In the genomic region with DNA sequence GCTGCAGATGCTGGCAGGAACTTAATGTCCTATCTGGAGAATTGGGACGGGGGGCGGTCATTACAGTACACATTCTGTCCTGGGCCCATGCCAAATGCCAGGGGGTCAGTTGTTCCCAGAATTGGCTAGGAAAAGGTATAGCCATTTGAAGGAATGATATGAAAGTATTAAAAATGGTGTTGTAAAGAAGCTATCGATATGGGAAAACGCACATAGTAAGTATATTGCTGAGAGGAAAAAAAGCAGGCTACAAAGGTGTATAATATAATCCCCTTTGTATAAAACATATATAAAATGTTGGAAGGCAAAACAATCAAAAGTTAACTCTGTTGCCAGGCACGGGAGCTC, we compare ENCODE assay signal across 8 cellular contexts. TPM values are rescaled to one million over a fixed set of nuclear protein-coding genes. Genes with fewer than 3 reads are reported as not detected.
A peak's percentile ranks its signal among the peaks of the same experiment; 100 is the strongest.
DNase-seq lines count a peak whose midpoint lies in the region; TF ChIP-seq lines count a peak whose summit lies in the region.

No MANE protein-coding gene starts in this region.

- peaks cover 4% of the 10 kb centered on the region for H3K9me3 Mint-ChIP-seq in T-helper 1 cell treated with Interleukin-12 subunit alpha and Interleukin-12 subunit beta and Interleukin-4 antibody, amounts not matched to agents 30 μg/mL and 1 μg/mL, for 36 hours
- H3K9me3 Mint-ChIP-seq in activated naive CD8-positive, alpha-beta T cell (ENCODE audit: low read depth), result no peaks in the 10 kb centered on the region

- peaks cover 43% of the 10 kb centered on the region for H3K4me1 Mint-ChIP-seq in T-helper 1 cell treated with Interleukin-12 subunit alpha and Interleukin-12 subunit beta and Interleukin-4 antibody, amounts not matched to agents 30 μg/mL and 1 μg/mL, for 36 hours (ENCODE audit: low read depth)
- H3K4me1 Mint-ChIP-seq in activated naive CD8-positive, alpha-beta T cell (ENCODE audit: low read depth), result peaks cover 36% of the 10 kb centered on the region

- H3K9me3 ChIP-seq in suprapubic skin, result no peaks in the 10 kb centered on the region

- no peaks in the 10 kb centered on the region for H3K27me3 Mint-ChIP-seq in T-helper 1 cell treated with Interleukin-12 subunit alpha and Interleukin-12 subunit beta and Interleukin-4 antibody, amounts not matched to agents 30 μg/mL and 1 μg/mL, for 36 hours (ENCODE audit: low read depth)
- no peaks in the 10 kb centered on the region for H3K27me3 Mint-ChIP-seq in activated naive CD8-positive, alpha-beta T cell

- DNase-seq in T-helper 1 cell (no peak), suprapubic skin (ENCODE audit: low spot score in 2 of 2) (no peak), middle frontal gyrus (ENCODE audit: extremely low spot score, low spot score) (no peak), DMS114 treated with DMSO at 0.1 percent for 48 hours (lab: John Stamatoyannopoulos, UW; ENCODE audit: unreplicated experiment) (no peak)
- no peak for DNase-seq in activated CD8-positive, alpha-beta memory T cell treated with anti-CD3 and anti-CD28 coated beads, Interleukin-2, amount 50 U/mL, for 4 hours

- TF ChIP-seq EP300 in suprapubic skin (IDR thresholded peaks at IDR 0.05), result no peak

- H3K27ac ChIP-seq in layer of hippocampus (ENCODE audit: low read depth, low read length) (peak overlapping the region; percentile 46), suprapubic skin (no peak overlapping the region)

- peak overlapping the region; percentile 72 for H3K27ac Mint-ChIP-seq in T-helper 1 cell treated with Interleukin-12 subunit alpha and Interleukin-12 subunit beta and Interleukin-4 antibody, amounts not matched to agents 30 μg/mL and 1 μg/mL, for 36 hours
- no peak overlapping the region for H3K27ac Mint-ChIP-seq in activated naive CD8-positive, alpha-beta T cell

- peaks cover 28% of the 10 kb centered on the region for H3K4me1 ChIP-seq in suprapubic skin

- TF ChIP-seq CTCF in suprapubic skin (IDR thresholded peaks at IDR 0.05), result no peak

- H3K27me3 ChIP-seq in layer of hippocampus (ENCODE audit: control insufficient read depth, insufficient read depth, low read length), result no peaks in the 10 kb centered on the region
- H3K27me3 ChIP-seq in suprapubic skin, result no peaks in the 10 kb centered on the region

- H3K4me3 Mint-ChIP-seq in T-helper 1 cell treated with Interleukin-12 subunit alpha and Interleukin-12 subunit beta and Interleukin-4 antibody, amounts not matched to agents 30 μg/mL and 1 μg/mL, for 36 hours, result peak overlapping the region; percentile 83
- H3K4me3 Mint-ChIP-seq in activated naive CD8-positive, alpha-beta T cell, result peak overlapping the region; percentile 83

- 12% methylated on average over 5 of the region's 5 CpGs for WGBS in suprapubic skin

- peaks cover 15% of the 10 kb centered on the region for H3K36me3 Mint-ChIP-seq in T-helper 1 cell treated with Interleukin-12 subunit alpha and Interleukin-12 subunit beta and Interleukin-4 antibody, amounts not matched to agents 30 μg/mL and 1 μg/mL, for 36 hours (ENCODE audit: low read depth)
- H3K36me3 Mint-ChIP-seq in activated naive CD8-positive, alpha-beta T cell, result no peaks in the 10 kb centered on the region

- H3K36me3 ChIP-seq in suprapubic skin, result peaks cover 4% of the 10 kb centered on the region

- H3K4me3 ChIP-seq in suprapubic skin, result peak overlapping the region; percentile 58

- no peak for TF ChIP-seq POLR2A in suprapubic skin (IDR thresholded peaks at IDR 0.05)

RNA-seq across cellular contexts. Expression of a gene that starts 0.5 kb away (rescaled TPM):
- 10 to 100 TPM in 1 of 4 donors, 1 to 10 TPM in 1, under 1 TPM in 2; 0.34 to 11.3 (median 1.9) TPM for total RNA-seq in suprapubic skin

RNA-seq across cellular contexts. Expression of a gene that starts 7.4 kb away (rescaled TPM):
- 10 to 100 TPM in 1 of 4 donors, 1 to 10 TPM in 3; 5.0 to 13.2 (median 9.6) TPM for total RNA-seq in suprapubic skin

RNA-seq across cellular contexts. Expression of a gene that starts 7.6 kb away (rescaled TPM):
- total RNA-seq in suprapubic skin, result over 10,000 TPM in 2 of 4 donors, 1,000 to 10,000 TPM in 2; 1,246 to 15,173 (median 11,383) TPM

RNA-seq across cellular contexts. Expression of a gene that starts 8.3 kb away (rescaled TPM):
- 1 to 10 TPM in 3 of 4 donors, not detected in 1; 2.1 to 5.7 (median 2.8) TPM for total RNA-seq in suprapubic skin

RNA-seq across cellular contexts. Expression of a gene that starts 14.7 kb away (rescaled TPM):
- 1 to 10 TPM in 1 of 4 donors, not detected in 3; 2.9 TPM for total RNA-seq in suprapubic skin
